18 cellular contexts compared by ENCODE assay signal in genomic region chr17:51702963-51703362, GRCh38.
DNase-seq lines count a peak whose midpoint lies in the region; TF ChIP-seq lines count a peak whose summit lies in the region.
"Had no signal": no experiment of that assay in that cellular context is flagged by ENCODE, and none has a peak within 500 bp of the region (broad histone marks: within the 10 kb centered on the region; RNA-seq: fewer than 3 reads in every experiment).

No MANE protein-coding gene starts in this region.

- no peak for TF ChIP-seq EP300 in tibial nerve (IDR thresholded peaks at IDR 0.05)

- H3K9me3 ChIP-seq in breast epithelium (no peaks in the 10 kb centered on the region), right atrium auricular region (no peaks in the 10 kb centered on the region), tibial nerve (no peaks in the 10 kb centered on the region)
- H3K9me3 ChIP-seq: BLaER1 had no signal

- intact Hi-C loops in MCF 10A (cut with micrococcal nuclease), result loop anchor here (1.0 kb wide), 1 partner anchor 63 kb away; no protein-coding TSS in a partner anchor
- intact Hi-C loops in breast epithelium (cut with DNase I; ENCODE audit: low total_unique reads), result no loop called here
- intact Hi-C loops in cardiac septum (cut with DNase I), result no loop called here

- TF ChIP-seq CTCF in MCF 10A (IDR thresholded peaks at IDR 0.05; ENCODE audit: unreplicated experiment) (no peak), breast epithelium (IDR thresholded peaks at IDR 0.05) (no peak), right atrium auricular region (IDR thresholded peaks at IDR 0.05) (no peak), tibial nerve (IDR thresholded peaks at IDR 0.05) (no peak)

- no TSS peak for BruUV-seq in MCF 10A (replicated peaks; lab: Mats Ljungman, UMichigan)

- no peaks in the 10 kb centered on the region for H3K36me3 Mint-ChIP-seq in MCF 10A (ENCODE audit: insufficient read depth, unreplicated experiment)
- H3K36me3 Mint-ChIP-seq: CD14-positive monocyte; CD8-positive, alpha-beta T cell; IgD-negative memory B cell had no signal

- WGBS in tibial nerve, 2 donors, result 59 to 60% methylated on average over 3 of the region's 3 CpGs

- peaks cover 16% of the 10 kb centered on the region for H3K4me1 Mint-ChIP-seq in MCF 10A (ENCODE audit: insufficient read depth, unreplicated experiment)
- H3K4me1 Mint-ChIP-seq: CD14-positive monocyte, GM23338 had no signal

- POLR2A ChIA-PET in MCF 10A (lab: Yijun Ruan, JAX), result interaction anchor here (0.5 kb wide), 1 partner anchor 46 kb away, joined by 4 read pairs; no protein-coding TSS in a partner anchor

- no peaks in the 10 kb centered on the region for H3K27me3 ChIP-seq in breast epithelium
- H3K27me3 ChIP-seq in right atrium auricular region, result no peaks in the 10 kb centered on the region
- no peaks in the 10 kb centered on the region for H3K27me3 ChIP-seq in tibial nerve
- H3K27me3 ChIP-seq: BLaER1 had no signal

- peaks cover 17% of the 10 kb centered on the region for H3K27me3 Mint-ChIP-seq in MCF 10A (ENCODE audit: insufficient read depth, unreplicated experiment)
- H3K27me3 Mint-ChIP-seq: IgD-negative memory B cell had no signal

- CTCF ChIA-PET in MCF 10A (lab: Yijun Ruan, JAX), result no interaction called here

- H3K4me3 Mint-ChIP-seq in MCF 10A (ENCODE audit: unreplicated experiment), result no peak overlapping the region
- H3K4me3 Mint-ChIP-seq: CD14-positive monocyte; CD8-positive, alpha-beta T cell; GM23338; HFFc6; IgD-negative memory B cell had no signal

- H3K27ac Mint-ChIP-seq in MCF 10A (ENCODE audit: low read depth, unreplicated experiment), result peak overlapping the region; percentile 34
- H3K27ac Mint-ChIP-seq: CD8-positive, alpha-beta T cell; GM23338; HFFc6; IgD-negative memory B cell had no signal

- H3K4me1 ChIP-seq in breast epithelium, result peaks cover 0 to 4% of the 10 kb centered on the region in 2 donors
- peaks cover 0 to 8% of the 10 kb centered on the region in 2 donors for H3K4me1 ChIP-seq in right atrium auricular region
- H3K4me1 ChIP-seq in tibial nerve, result peaks cover 0 to 5% (median 0%) of the 10 kb centered on the region in 4 donors

- H3K9me3 Mint-ChIP-seq in MCF 10A (ENCODE audit: unreplicated experiment), result no peaks in the 10 kb centered on the region
- H3K9me3 Mint-ChIP-seq: CD8-positive, alpha-beta T cell; GM23338; IgD-negative memory B cell had no signal

- no peak for DNase-seq in MCF 10A (ENCODE audit: unreplicated experiment)
- no peak for DNase-seq in breast epithelium (ENCODE audit: low spot score in 2 of 2)
- no peak for DNase-seq in right atrium auricular region (ENCODE audit: low spot score)
- no peak for DNase-seq in cardiac septum (ENCODE audit: low spot score)
- DNase-seq in epithelial cell of prostate (ENCODE audit: low read depth, low spot score), result no peak
- no peak for DNase-seq in tibial nerve (ENCODE audit: low spot score in 2 of 2)
- DNase-seq in effector CD8-positive, alpha-beta T cell (lab: John Stamatoyannopoulos, UW), result no peak
- DNase-seq: Calu3; CD8-positive, alpha-beta T cell; DMS79 treated with DMSO at 0.1 percent for 48 hours; GF-D8; HCEC 1CT; HFFc6 had no signal

- TF ChIP-seq POLR2A in breast epithelium (IDR thresholded peaks at IDR 0.05) (no peak), tibial nerve (IDR thresholded peaks at IDR 0.05) (no peak)

- H3K4me3 ChIP-seq in breast epithelium (no peak overlapping the region), right atrium auricular region (no peak overlapping the region), tibial nerve (no peak overlapping the region)
- H3K4me3 ChIP-seq: BLaER1, GM23338 had no signal

- H3K36me3 ChIP-seq in breast epithelium (no peaks in the 10 kb centered on the region), right atrium auricular region (no peaks in the 10 kb centered on the region), tibial nerve (no peaks in the 10 kb centered on the region)
- H3K36me3 ChIP-seq: BLaER1 had no signal

- H3K27ac ChIP-seq in breast epithelium (no peak overlapping the region), right atrium auricular region (peak overlapping the region; percentile 29 to 48), epithelial cell of prostate (peak overlapping the region; percentile 19), tibial nerve (peak overlapping the region in 1 of 4 donors; percentile 22)
- H3K27ac ChIP-seq: 22Rv1, BLaER1 had no signal

Comparison
In these comparisons a context has a peak if more than half of its experiments do, and no peak if none do; other contexts are left out.
1. H3K27ac ChIP-seq: peak in right atrium auricular region (2 of 2) and epithelial cell of prostate (single experiment); none in breast epithelium (0 of 2).